ENCODE assay signal across 13 cellular contexts in the genomic region with DNA sequence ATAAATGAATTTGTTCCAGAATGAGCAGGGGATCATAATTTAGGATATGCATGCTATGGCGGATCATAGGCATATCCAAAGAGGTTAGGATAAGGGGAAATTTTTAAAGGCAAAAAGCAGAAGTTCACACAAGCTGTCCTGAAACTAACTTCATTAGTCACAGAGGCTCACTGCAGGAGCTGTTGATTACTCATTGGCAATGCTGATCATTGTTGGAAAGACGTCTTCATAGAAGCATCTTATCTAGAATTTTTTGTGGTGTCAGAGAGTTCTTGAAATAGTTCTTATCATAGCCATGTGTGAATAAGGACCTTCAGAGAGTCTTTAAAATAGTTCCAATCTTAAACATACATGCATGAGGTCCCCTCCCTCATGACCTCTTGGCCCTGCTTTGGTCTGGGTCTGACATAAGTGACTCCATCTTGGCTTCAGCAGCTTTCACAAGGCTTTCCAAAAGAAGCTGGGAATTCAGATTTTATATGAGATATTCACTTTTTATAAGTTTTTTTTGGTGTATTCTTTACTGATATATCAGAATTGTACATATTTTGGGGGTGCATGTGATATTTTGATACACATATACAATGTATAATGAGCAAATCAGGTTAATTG. TPM values are rescaled to one million over a fixed set of nuclear protein-coding genes. Genes with fewer than 3 reads are reported as not detected.
DNase-seq lines count a peak whose midpoint lies in the region; ATAC-seq and TF ChIP-seq lines count a peak whose summit lies in the region.
"Had no signal": no experiment of that assay in that cellular context is flagged by ENCODE, and none has a peak within 500 bp of the region (broad histone marks: within the 10 kb centered on the region; RNA-seq: fewer than 3 reads in every experiment).

No MANE protein-coding gene starts in this region.

- DNase-seq in NCI-H226 (peak; percentile 66), foreskin keratinocyte (peak in 1 of 2 donors; percentile 37), glomerular visceral epithelial cell (ENCODE audit: extremely low spot score) (no peak), HK-2 (ENCODE audit: unreplicated experiment) (no peak), NCI-H345 (lab: John Stamatoyannopoulos, UW) (no peak)
- DNase-seq: activated CD4-positive, alpha-beta T cell treated with anti-CD3 and anti-CD28 coated beads for 48 hours; activated naive CD4-positive, alpha-beta T cell treated with anti-CD3 and anti-CD28 coated beads for 36 hours; left colon; SHP77; stimulated activated naive CD4-positive, alpha-beta T cell treated with Interleukin-2 at 50 U/mL for 16 hours had no signal

- H3K27me3 ChIP-seq in foreskin keratinocyte: no peaks in the 10 kb centered on the region

- no peak overlapping the region for H3K27ac ChIP-seq in foreskin keratinocyte

- no peak for TF ChIP-seq CTCF in foreskin keratinocyte (conservative IDR thresholded peaks at IDR 0.05)

- ATAC-seq in GM18508 (IDR thresholded peaks at IDR 0.05; ENCODE audit: insufficient read depth, unreplicated experiment) (peak; percentile 61), HG02588 (IDR thresholded peaks at IDR 0.05; ENCODE audit: unreplicated experiment) (peak; percentile 78), foreskin keratinocyte (peak; percentile 53), HG02840 (IDR thresholded peaks at IDR 0.05; ENCODE audit: low FRiP score, unreplicated experiment) (no peak)
- ATAC-seq: left colon had no signal

- H3K4me1 ChIP-seq in foreskin keratinocyte: no peaks in the 10 kb centered on the region

RNA-seq across cellular contexts. Expression of gene CCDC195, which starts 7.5 kb away (rescaled TPM):
- total RNA-seq in foreskin keratinocyte: not detected in 2 replicates
- polyA plus RNA-seq in foreskin keratinocyte: not detected in 2 replicates
- total RNA-seq: activated naive CD4-positive, alpha-beta T cell treated with anti-CD3 and anti-CD28 coated beads for 36 hours; left colon had no signal
